Comparison of ENCODE assay signal across 16 cellular contexts in the genomic region with DNA sequence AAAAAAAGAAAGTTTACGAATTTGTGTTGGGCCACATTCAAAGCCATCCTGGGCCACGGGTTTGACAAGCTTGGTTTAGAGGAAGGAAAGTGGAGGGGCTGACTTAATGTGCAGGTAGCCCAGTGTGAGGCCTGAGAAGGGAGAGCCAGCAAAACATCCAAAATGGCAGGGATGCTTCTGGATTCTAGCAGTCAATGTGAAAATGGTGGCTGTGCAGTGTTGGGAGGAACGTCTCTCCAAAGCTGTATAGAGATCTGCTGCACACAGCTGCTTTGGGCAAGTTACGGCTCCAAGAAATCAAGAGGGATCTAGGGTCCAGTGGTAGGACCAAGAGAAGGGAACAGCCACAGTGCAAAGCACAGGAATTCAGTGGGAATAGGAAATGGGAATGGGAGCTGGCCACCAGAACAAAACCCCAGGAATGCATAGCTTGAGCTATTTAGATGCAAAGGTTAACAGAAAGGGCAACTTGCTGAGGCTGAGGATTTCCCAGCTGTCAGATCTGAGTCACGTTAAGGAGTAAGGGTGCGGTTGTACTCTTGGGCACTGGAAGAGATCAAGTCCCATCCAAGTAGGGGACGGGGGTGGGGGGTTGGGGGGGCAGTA.
DNase-seq lines count a peak whose midpoint lies in the region; ATAC-seq and TF ChIP-seq lines count a peak whose summit lies in the region.
"Had no signal": no experiment of that assay in that cellular context is flagged by ENCODE, and none has a peak within 500 bp of the region (broad histone marks: within the 10 kb centered on the region; RNA-seq: fewer than 3 reads in every experiment).

No MANE protein-coding gene starts in this region.

- H3K4me3 ChIP-seq in IMR-90 (ENCODE audit: insufficient read depth, low read depth, low read length) (no peak overlapping the region), epithelial cell of esophagus (ENCODE audit: low read length) (no peak overlapping the region), mesodermal cell (ENCODE audit: extremely low read depth, insufficient read depth, low read length, poor library complexity, severe bottlenecking) (no peak overlapping the region), suprapubic skin (no peak overlapping the region)
- H3K4me3 ChIP-seq: right lobe of liver had no signal

- dilution Hi-C loops in IMR-90 (cut with HindIII; ENCODE audit: low sequenced_read_pairs, unreplicated experiment), result no loop called here

- H3K14ac ChIP-seq in IMR-90 (replicated peaks; ENCODE audit: low read depth, low read length), result no peak overlapping the region

- H3K27me3 ChIP-seq in IMR-90 (ENCODE audit: control insufficient read depth, insufficient read depth, low read length), result no peaks in the 10 kb centered on the region
- H3K27me3 ChIP-seq in suprapubic skin, result no peaks in the 10 kb centered on the region
- H3K27me3 ChIP-seq: right lobe of liver had no signal

- H2BK5ac ChIP-seq in IMR-90 (ENCODE audit: low read depth, low read length, poor library complexity, severe bottlenecking), result no peak overlapping the region

- no peak overlapping the region for H4K91ac ChIP-seq in IMR-90 (ENCODE audit: insufficient read depth, low read depth, low read length)

- TF ChIP-seq RAD21 in IMR-90 (IDR thresholded peaks at IDR 0.05; ENCODE audit: low read length), result no peak

- in situ Hi-C loops in IMR-90 (cut with MboI; ENCODE audit: low sequenced_read_pairs), result no loop called here

- H4K5ac ChIP-seq in IMR-90 (ENCODE audit: low read depth, low read length), result no peak overlapping the region

- H3K36me3 Mint-ChIP-seq in Calu3 (ENCODE audit: insufficient read depth, unreplicated experiment), result no peaks in the 10 kb centered on the region
- H3K36me3 Mint-ChIP-seq in T-helper 2 cell treated with Interferon-gamma antibody and Interleukin-4, amounts not matched to agents 5 μg/mL and 100 μg/mL, for 36 hours (ENCODE audit: low read depth), result no peaks in the 10 kb centered on the region

- H3K18ac ChIP-seq in IMR-90 (ENCODE audit: low read depth, low read length), result no peak overlapping the region; the same call in 1 of the 2 replicates

- H3K27ac ChIP-seq in IMR-90 (ENCODE audit: insufficient read depth, low read length) (no peak overlapping the region), mesodermal cell (ENCODE audit: low read depth, low read length, severe bottlenecking) (peak overlapping the region; percentile 48), suprapubic skin (no peak overlapping the region)
- H3K27ac ChIP-seq: right lobe of liver had no signal

- H4K8ac ChIP-seq in IMR-90 (ENCODE audit: low read depth in 2 of 2, low read length in 2 of 2), result no peak overlapping the region

- H3K9me1 ChIP-seq in IMR-90 (ENCODE audit: insufficient read depth, low read length), result no peaks in the 10 kb centered on the region

- no peak overlapping the region for H3K23ac ChIP-seq in IMR-90 (ENCODE audit: low read depth, low read length)

- peaks cover 2% of the 10 kb centered on the region; the same call in 1 of the 2 replicates for H3K4me1 ChIP-seq in IMR-90 (ENCODE audit: control insufficient read depth, insufficient read depth, low read length)
- no peaks in the 10 kb centered on the region for H3K4me1 ChIP-seq in mesodermal cell (ENCODE audit: control insufficient read depth, insufficient read depth, low read length, poor library complexity, severe bottlenecking)
- H3K4me1 ChIP-seq in suprapubic skin, result peaks cover 2% of the 10 kb centered on the region
- H3K4me1 ChIP-seq: right lobe of liver had no signal

- no peaks in the 10 kb centered on the region for H3K27me3 Mint-ChIP-seq in Calu3 (ENCODE audit: unreplicated experiment)
- no peaks in the 10 kb centered on the region for H3K27me3 Mint-ChIP-seq in T-helper 2 cell treated with Interferon-gamma antibody and Interleukin-4, amounts not matched to agents 5 μg/mL and 100 μg/mL, for 36 hours (ENCODE audit: low read depth)
- H3K27me3 Mint-ChIP-seq: activated CD8-positive, alpha-beta memory T cell treated with anti-CD3 and anti-CD28 coated beads, Interleukin-2, amount 10 ng/mL, durations not matched to agents 7 days and 5 days had no signal

- intact Hi-C loops in IMR-90 (cut with micrococcal nuclease) (loop anchor here (1.0 kb wide), 1 partner anchor 47 kb away; no protein-coding TSS in a partner anchor), Calu3 (cut with micrococcal nuclease; ENCODE audit: unreplicated experiment) (no loop called here)

- peak overlapping the region; percentile 16 for H2AFZ ChIP-seq in IMR-90 (replicated peaks; ENCODE audit: low read length, poor library complexity)

- H2BK120ac ChIP-seq in IMR-90 (ENCODE audit: low read depth, low read length), result no peak overlapping the region

- peaks cover 8% of the 10 kb centered on the region for H3K4me1 Mint-ChIP-seq in Calu3 (ENCODE audit: low read depth, unreplicated experiment)
- no peaks in the 10 kb centered on the region for H3K4me1 Mint-ChIP-seq in T-helper 2 cell treated with Interferon-gamma antibody and Interleukin-4, amounts not matched to agents 5 μg/mL and 100 μg/mL, for 36 hours (ENCODE audit: low read depth)
- H3K4me1 Mint-ChIP-seq: activated CD8-positive, alpha-beta memory T cell treated with anti-CD3 and anti-CD28 coated beads, Interleukin-2, amount 10 ng/mL, durations not matched to agents 7 days and 5 days; T-helper 17 cell had no signal

- H2AK5ac ChIP-seq in IMR-90 (ENCODE audit: low read depth, low read length), result no peak overlapping the region

- H3K4me3 Mint-ChIP-seq in Calu3 (ENCODE audit: low read depth, unreplicated experiment), result no peak overlapping the region
- no peak overlapping the region for H3K4me3 Mint-ChIP-seq in T-helper 2 cell treated with Interferon-gamma antibody and Interleukin-4, amounts not matched to agents 5 μg/mL and 100 μg/mL, for 36 hours
- H3K4me3 Mint-ChIP-seq: activated CD8-positive, alpha-beta memory T cell treated with anti-CD3 and anti-CD28 coated beads, Interleukin-2, amount 10 ng/mL, durations not matched to agents 7 days and 5 days; CD14-positive monocyte; T-helper 17 cell had no signal

- peak overlapping the region; percentile 6; the same call in 1 of the 2 replicates for H2BK20ac ChIP-seq in IMR-90 (ENCODE audit: low read depth, low read length)

- no peak overlapping the region for H2BK15ac ChIP-seq in IMR-90 (ENCODE audit: low read depth, low read length)

- BruUV-seq in IMR-90 (replicated peaks; lab: Mats Ljungman, UMichigan), result no TSS peak
- BruUV-seq in Calu3 (replicated peaks; lab: Mats Ljungman, UMichigan), result no TSS peak

- no peak overlapping the region for H3K27ac Mint-ChIP-seq in Calu3 (ENCODE audit: unreplicated experiment)
- H3K27ac Mint-ChIP-seq in T-helper 2 cell treated with Interferon-gamma antibody and Interleukin-4, amounts not matched to agents 5 μg/mL and 100 μg/mL, for 36 hours, result no peak overlapping the region
- H3K27ac Mint-ChIP-seq: activated CD8-positive, alpha-beta memory T cell treated with anti-CD3 and anti-CD28 coated beads, Interleukin-2, amount 10 ng/mL, durations not matched to agents 7 days and 5 days; T-helper 17 cell had no signal

- H3K79me1 ChIP-seq in IMR-90 (ENCODE audit: low read depth in 1 of 2, low read length in 2 of 2), result no peaks in the 10 kb centered on the region

- no peaks in the 10 kb centered on the region for H3K9me3 ChIP-seq in IMR-90 (ENCODE audit: control insufficient read depth, insufficient read depth, low read length)
- H3K9me3 ChIP-seq in mesodermal cell (ENCODE audit: control insufficient read depth, low read length), result no peaks in the 10 kb centered on the region
- H3K9me3 ChIP-seq in suprapubic skin, result no peaks in the 10 kb centered on the region
- H3K9me3 ChIP-seq: right lobe of liver had no signal

- peak; percentile 91 for ATAC-seq in IMR-90 (ENCODE audit: low read depth)
- ATAC-seq: activated CD8-positive, alpha-beta memory T cell treated with anti-CD3 and anti-CD28 coated beads, Interleukin-2, amount 10 ng/mL, durations not matched to agents 7 days and 5 days; esophagus mucosa; T-helper 17 cell had no signal

- POLR2A ChIA-PET in IMR-90 (lab: Charles Lee; ENCODE audit: unreplicated experiment), result interaction anchor here (0.7 kb wide), 1 partner anchor 186 kb away, joined by 9 read pairs; no protein-coding TSS in a partner anchor

- no peak overlapping the region for H3K9ac ChIP-seq in IMR-90 (ENCODE audit: low read depth, low read length)

- H3K36me3 ChIP-seq in IMR-90 (ENCODE audit: control insufficient read depth, insufficient read depth, low read length), result no peaks in the 10 kb centered on the region
- no peaks in the 10 kb centered on the region for H3K36me3 ChIP-seq in mesodermal cell (ENCODE audit: control insufficient read depth, insufficient read depth, low read length)
- no peaks in the 10 kb centered on the region for H3K36me3 ChIP-seq in suprapubic skin
- H3K36me3 ChIP-seq: right lobe of liver had no signal

- H3K56ac ChIP-seq in IMR-90 (ENCODE audit: extremely low read depth, insufficient read depth, low read length), result no peak overlapping the region

- no peak overlapping the region for H3K4ac ChIP-seq in IMR-90 (ENCODE audit: low read depth, low read length)

- DNase-seq in AG20443 (ENCODE audit: low spot score) (peak; percentile 59), IMR-90 (peak; percentile 76), epithelial cell of esophagus (ENCODE audit: low read depth) (peak; percentile 26), suprapubic skin (ENCODE audit: low spot score in 2 of 2) (no peak), Calu3 (no peak), NCI-H1436 (lab: John Stamatoyannopoulos, UW) (no peak)
- no peak for DNase-seq in T-helper 2 cell treated with Interferon-gamma antibody and Interleukin-4, amounts not matched to agents 5 μg/mL and 100 μg/mL, for 36 hours (ENCODE audit: low spot score)
- DNase-seq: activated CD8-positive, alpha-beta memory T cell treated with anti-CD3 and anti-CD28 coated beads, Interleukin-2, amount 10 ng/mL, durations not matched to agents 7 days and 5 days; amniotic stem cell; midbrain; NCI-H146; right lobe of liver; T-helper 17 cell had no signal

- no peak overlapping the region for H3K4me2 ChIP-seq in IMR-90 (ENCODE audit: low read depth, low read length)

- H3K9me3 Mint-ChIP-seq in Calu3 (ENCODE audit: low read depth, unreplicated experiment), result peaks cover 4% of the 10 kb centered on the region
- H3K9me3 Mint-ChIP-seq in T-helper 2 cell treated with Interferon-gamma antibody and Interleukin-4, amounts not matched to agents 5 μg/mL and 100 μg/mL, for 36 hours, result no peaks in the 10 kb centered on the region

- no peaks in the 10 kb centered on the region for H4K20me1 ChIP-seq in IMR-90 (ENCODE audit: insufficient read depth, low read length)

- CTCF ChIA-PET in IMR-90 (lab: Yijun Ruan, JAX), result interaction anchor here (0.6 to 0.9 kb wide), 2 partner anchors 23 to 44 kb away, joined by 3 read pairs; no protein-coding TSS in a partner anchor
- CTCF ChIA-PET in Calu3 (lab: Charles Lee), result interaction anchor here (0.7 kb wide), 3 partner anchors 333 to 878 kb away, joined by 3 to 4 read pairs (median 4); no protein-coding TSS in a partner anchor

- no peak for TF ChIP-seq CTCF in IMR-90 (conservative IDR thresholded peaks at IDR 0.05; ENCODE audit: low read depth, low read length)
- no peak for TF ChIP-seq CTCF in epithelial cell of esophagus (IDR thresholded peaks at IDR 0.05; ENCODE audit: insufficient read depth, low read depth, low read length, missing control alignments)
- TF ChIP-seq CTCF in suprapubic skin (IDR thresholded peaks at IDR 0.05), result no peak
- no peak for TF ChIP-seq CTCF in Calu3 (IDR thresholded peaks at IDR 0.05; ENCODE audit: unreplicated experiment)

- TF ChIP-seq POLR2A in IMR-90 (IDR thresholded peaks at IDR 0.05; ENCODE audit: low read depth, low read length), result no peak
- no peak for TF ChIP-seq POLR2A in suprapubic skin (IDR thresholded peaks at IDR 0.05)

- WGBS in IMR-90 (ENCODE audit: extremely low coverage in 2 of 2, insufficient read length in 1 of 2), 2 experiments, result 66% methylated on average over 2 of the region's 7 CpGs; no CpG with 5 or more reads in 1 of the 2 experiments
- 75 to 83% methylated on average over 4 of the region's 7 CpGs for WGBS in mesodermal cell (ENCODE audit: insufficient coverage in 2 of 2), 2 experiments
- 61% methylated on average over 7 of the region's 7 CpGs for WGBS in suprapubic skin

- no peak for TF ChIP-seq EP300 in suprapubic skin (IDR thresholded peaks at IDR 0.05)

- H2AK9ac ChIP-seq in IMR-90 (replicated peaks; ENCODE audit: low read depth, low read length, poor library complexity), result no peak overlapping the region

Comparison
In these comparisons a context has a peak if more than half of its experiments do, and no peak if none do; other contexts are left out.
1. DNase-seq: peak in AG20443 (single experiment), IMR-90 (single experiment) and epithelial cell of esophagus (single experiment); none in suprapubic skin (0 of 2), Calu3 (single experiment), NCI-H1436 (single experiment) and T-helper 2 cell treated with Interferon-gamma antibody and Interleukin-4, amounts not matched to agents 5 μg/mL and 100 μg/mL, for 36 hours (single experiment).